17 cellular contexts compared by ENCODE assay signal in genomic region chr14:93305708-93306418, GRCh38. TPM values are rescaled to one million over a fixed set of nuclear protein-coding genes. Genes with fewer than 3 reads are reported as not detected.
"Had no signal": no experiment of that assay in that cellular context is flagged by ENCODE, and none has a peak within 500 bp of the region (broad histone marks: within the 10 kb centered on the region; RNA-seq: fewer than 3 reads in every experiment).

No MANE protein-coding gene starts in this region.

- H3K27me3 Mint-ChIP-seq: activated T-helper 17 cell treated with anti-CD3 and anti-CD28 coated beads, Interleukin-2, amount 50 U/mL, for 72 hours; naive thymus-derived CD8-positive, alpha-beta T cell; progenitor cell of endocrine pancreas had no signal

- H3K4me3 ChIP-seq: transverse colon had no signal

- H3K9me3 ChIP-seq: transverse colon had no signal

- H3K36me3 Mint-ChIP-seq: stimulated activated effector memory CD8-positive, alpha-beta T cell treated with anti-CD3 and anti-CD28 coated beads, Interleukin-12 subunit alpha, Interleukin-12 subunit beta, amount 100 ng/mL, for 72 hours had no signal

- H3K27me3 ChIP-seq: transverse colon had no signal

- FAIRE-seq: colon, endothelial cell of umbilical vein had no signal

- H3K9me3 Mint-ChIP-seq: activated naive CD4-positive, alpha-beta T cell treated with anti-CD3 and anti-CD28 coated beads for 36 hours; activated T-helper 17 cell treated with anti-CD3 and anti-CD28 coated beads, Interleukin-2, amount 50 U/mL, for 72 hours; naive thymus-derived CD8-positive, alpha-beta T cell; stimulated activated effector memory CD8-positive, alpha-beta T cell treated with anti-CD3 and anti-CD28 coated beads, Interleukin-12 subunit alpha, Interleukin-12 subunit beta, amount 100 ng/mL, for 72 hours had no signal

- ATAC-seq: activated T-helper 17 cell treated with anti-CD3 and anti-CD28 coated beads, Interleukin-2, amount 50 U/mL, for 72 hours; naive thymus-derived CD8-positive, alpha-beta T cell; right cardiac atrium; stimulated activated effector memory CD8-positive, alpha-beta T cell treated with anti-CD3 and anti-CD28 coated beads, Interleukin-12 subunit alpha, Interleukin-12 subunit beta, amount 100 ng/mL, for 72 hours had no signal

- DNase-seq: activated CD4-positive, alpha-beta T cell treated with anti-CD3 and anti-CD28 coated beads for 48 hours; activated naive CD4-positive, alpha-beta T cell treated with anti-CD3 and anti-CD28 coated beads for 36 hours; effector CD4-positive, alpha-beta T cell; kidney glomerular epithelial cell; midbrain; naive thymus-derived CD8-positive, alpha-beta T cell; nucleus accumbens; right cardiac atrium; substantia nigra; transverse colon had no signal

- H3K36me3 ChIP-seq: transverse colon had no signal

- H3K4me3 Mint-ChIP-seq: activated naive CD4-positive, alpha-beta T cell treated with anti-CD3 and anti-CD28 coated beads for 36 hours; activated T-helper 17 cell treated with anti-CD3 and anti-CD28 coated beads, Interleukin-2, amount 50 U/mL, for 72 hours; naive thymus-derived CD8-positive, alpha-beta T cell; stimulated activated effector memory CD8-positive, alpha-beta T cell treated with anti-CD3 and anti-CD28 coated beads, Interleukin-12 subunit alpha, Interleukin-12 subunit beta, amount 100 ng/mL, for 72 hours had no signal

- H3K27ac Mint-ChIP-seq: activated naive CD4-positive, alpha-beta T cell treated with anti-CD3 and anti-CD28 coated beads for 36 hours; activated T-helper 17 cell treated with anti-CD3 and anti-CD28 coated beads, Interleukin-2, amount 50 U/mL, for 72 hours; progenitor cell of endocrine pancreas; stimulated activated effector memory CD8-positive, alpha-beta T cell treated with anti-CD3 and anti-CD28 coated beads, Interleukin-12 subunit alpha, Interleukin-12 subunit beta, amount 100 ng/mL, for 72 hours had no signal

- H3K27ac ChIP-seq: transverse colon had no signal

RNA-seq across cellular contexts. Expression of gene COX8C, which starts 41.1 kb away (rescaled TPM):
- total RNA-seq: activated T-helper 17 cell treated with anti-CD3 and anti-CD28 coated beads, Interleukin-2, amount 50 U/mL, for 72 hours; endothelial cell of umbilical vein; lower leg skin; naive thymus-derived CD8-positive, alpha-beta T cell; progenitor cell of endocrine pancreas; transverse colon had no signal
- polyA plus RNA-seq: adipose tissue; endothelial cell of umbilical vein; naive thymus-derived CD8-positive, alpha-beta T cell had no signal
